Comparison of ENCODE assay signal across 1 cellular context in the genomic region with DNA sequence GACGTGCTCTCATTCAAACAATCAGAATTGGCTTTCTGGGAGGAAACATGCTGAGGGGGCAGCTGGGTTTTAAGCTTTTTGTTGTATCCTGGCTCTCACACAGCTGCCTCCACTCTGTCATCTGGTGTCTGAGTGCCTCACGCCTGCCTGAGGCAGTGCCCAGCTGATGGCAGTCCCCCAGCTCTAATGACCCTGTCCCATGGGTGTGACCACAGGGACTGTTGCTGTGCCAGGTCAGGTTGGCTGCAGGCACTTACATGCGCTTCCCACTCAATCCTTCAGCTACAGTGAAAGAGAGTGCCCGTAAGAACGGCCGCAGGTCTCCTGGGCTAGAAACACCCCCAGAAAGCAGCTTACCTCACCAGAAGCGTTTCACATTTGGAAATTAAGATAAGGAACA.
TF ChIP-seq lines count a peak whose summit lies in the region.

No MANE protein-coding gene starts in this region.

TF ChIP-seq in H1, 55 proteins besides CTCF, POLR2A, EP300 and RAD21 (continued from another document):
- TF ChIP-seq, protein P1, sequence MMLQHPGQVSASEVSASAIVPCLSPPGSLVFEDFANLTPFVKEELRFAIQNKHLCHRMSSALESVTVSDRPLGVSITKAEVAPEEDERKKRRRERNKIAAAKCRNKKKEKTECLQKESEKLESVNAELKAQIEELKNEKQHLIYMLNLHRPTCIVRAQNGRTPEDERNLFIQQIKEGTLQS (IDR thresholded peaks at IDR 0.05; ENCODE audit: insufficient read depth, low read depth, low read length) = no peak
- TF ChIP-seq JUN (IDR thresholded peaks at IDR 0.05; ENCODE audit: low read depth, low read length) (no peak), FOSL1 (IDR thresholded peaks at IDR 0.05; ENCODE audit: insufficient read depth, low read depth, low read length) (no peak), CHD2 (IDR thresholded peaks at IDR 0.05; ENCODE audit: low read length) (no peak)
- TF ChIP-seq, protein P2, sequence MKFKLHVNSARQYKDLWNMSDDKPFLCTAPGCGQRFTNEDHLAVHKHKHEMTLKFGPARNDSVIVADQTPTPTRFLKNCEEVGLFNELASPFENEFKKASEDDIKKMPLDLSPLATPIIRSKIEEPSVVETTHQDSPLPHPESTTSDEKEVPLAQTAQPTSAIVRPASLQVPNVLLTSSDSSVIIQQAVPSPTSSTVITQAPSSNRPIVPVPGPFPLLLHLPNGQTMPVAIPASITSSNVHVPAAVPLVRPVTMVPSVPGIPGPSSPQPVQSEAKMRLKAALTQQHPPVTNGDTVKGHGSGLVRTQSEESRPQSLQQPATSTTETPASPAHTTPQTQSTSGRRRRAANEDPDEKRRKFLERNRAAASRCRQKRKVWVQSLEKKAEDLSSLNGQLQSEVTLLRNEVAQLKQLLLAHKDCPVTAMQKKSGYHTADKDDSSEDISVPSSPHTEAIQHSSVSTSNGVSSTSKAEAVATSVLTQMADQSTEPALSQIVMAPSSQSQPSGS (IDR thresholded peaks at IDR 0.05; ENCODE audit: low read length) = no peak
TF ChIP-seq in H1: peak in this region for 0.
